ENCODE assay signal across 1 cellular context in the genomic region with DNA sequence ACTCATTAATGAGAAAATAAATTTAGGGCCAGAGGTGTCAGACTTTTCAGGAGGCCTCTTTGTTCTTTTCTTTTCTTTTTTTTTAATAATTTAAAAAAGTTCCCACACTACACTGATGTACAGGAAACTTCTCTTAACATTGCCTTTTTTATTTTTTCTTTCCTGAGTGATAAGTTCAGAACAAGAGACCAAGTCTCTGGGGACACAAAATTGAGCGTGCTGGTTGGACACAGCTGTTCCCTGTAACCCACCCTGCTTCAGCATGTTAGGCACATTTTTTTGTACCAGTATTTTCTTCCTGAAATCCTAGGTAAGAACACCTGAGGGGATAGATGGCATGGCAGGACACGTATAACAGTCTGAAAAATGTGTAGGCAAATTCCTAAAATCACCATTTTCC.
TF ChIP-seq lines count a peak whose summit lies in the region.

No MANE protein-coding gene starts in this region.

TF ChIP-seq in WTC11, 78 proteins besides CTCF, POLR2A, EP300 and RAD21 (continued from another document):
- TF ChIP-seq, protein P1, sequence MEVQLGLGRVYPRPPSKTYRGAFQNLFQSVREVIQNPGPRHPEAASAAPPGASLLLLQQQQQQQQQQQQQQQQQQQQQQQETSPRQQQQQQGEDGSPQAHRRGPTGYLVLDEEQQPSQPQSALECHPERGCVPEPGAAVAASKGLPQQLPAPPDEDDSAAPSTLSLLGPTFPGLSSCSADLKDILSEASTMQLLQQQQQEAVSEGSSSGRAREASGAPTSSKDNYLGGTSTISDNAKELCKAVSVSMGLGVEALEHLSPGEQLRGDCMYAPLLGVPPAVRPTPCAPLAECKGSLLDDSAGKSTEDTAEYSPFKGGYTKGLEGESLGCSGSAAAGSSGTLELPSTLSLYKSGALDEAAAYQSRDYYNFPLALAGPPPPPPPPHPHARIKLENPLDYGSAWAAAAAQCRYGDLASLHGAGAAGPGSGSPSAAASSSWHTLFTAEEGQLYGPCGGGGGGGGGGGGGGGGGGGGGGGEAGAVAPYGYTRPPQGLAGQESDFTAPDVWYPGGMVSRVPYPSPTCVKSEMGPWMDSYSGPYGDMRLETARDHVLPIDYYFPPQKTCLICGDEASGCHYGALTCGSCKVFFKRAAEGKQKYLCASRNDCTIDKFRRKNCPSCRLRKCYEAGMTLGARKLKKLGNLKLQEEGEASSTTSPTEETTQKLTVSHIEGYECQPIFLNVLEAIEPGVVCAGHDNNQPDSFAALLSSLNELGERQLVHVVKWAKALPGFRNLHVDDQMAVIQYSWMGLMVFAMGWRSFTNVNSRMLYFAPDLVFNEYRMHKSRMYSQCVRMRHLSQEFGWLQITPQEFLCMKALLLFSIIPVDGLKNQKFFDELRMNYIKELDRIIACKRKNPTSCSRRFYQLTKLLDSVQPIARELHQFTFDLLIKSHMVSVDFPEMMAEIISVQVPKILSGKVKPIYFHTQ (CRISPR knock-in tag; IDR thresholded peaks at IDR 0.05): no peak
- TF ChIP-seq FOXJ3 (CRISPR knock-in tag; IDR thresholded peaks at IDR 0.05; ENCODE audit: borderline replicate concordance) (no peak), ZNF232 (CRISPR knock-in tag; IDR thresholded peaks at IDR 0.05) (no peak), ZNF219 (CRISPR knock-in tag; IDR thresholded peaks at IDR 0.05; ENCODE audit: borderline replicate concordance) (no peak), ELF4 (CRISPR knock-in tag; IDR thresholded peaks at IDR 0.05; ENCODE audit: low read depth) (no peak), RELA (CRISPR knock-in tag; IDR thresholded peaks at IDR 0.05; ENCODE audit: borderline replicate concordance) (no peak), ESRRA (CRISPR knock-in tag; IDR thresholded peaks at IDR 0.05; ENCODE audit: borderline replicate concordance) (no peak), ZBTB21 (CRISPR knock-in tag; IDR thresholded peaks at IDR 0.05; ENCODE audit: borderline replicate concordance) (no peak), FOXP1 (CRISPR knock-in tag; IDR thresholded peaks at IDR 0.05; ENCODE audit: borderline replicate concordance) (no peak), ZNF423 (CRISPR knock-in tag; IDR thresholded peaks at IDR 0.05) (no peak)
- TF ChIP-seq, protein P2, sequence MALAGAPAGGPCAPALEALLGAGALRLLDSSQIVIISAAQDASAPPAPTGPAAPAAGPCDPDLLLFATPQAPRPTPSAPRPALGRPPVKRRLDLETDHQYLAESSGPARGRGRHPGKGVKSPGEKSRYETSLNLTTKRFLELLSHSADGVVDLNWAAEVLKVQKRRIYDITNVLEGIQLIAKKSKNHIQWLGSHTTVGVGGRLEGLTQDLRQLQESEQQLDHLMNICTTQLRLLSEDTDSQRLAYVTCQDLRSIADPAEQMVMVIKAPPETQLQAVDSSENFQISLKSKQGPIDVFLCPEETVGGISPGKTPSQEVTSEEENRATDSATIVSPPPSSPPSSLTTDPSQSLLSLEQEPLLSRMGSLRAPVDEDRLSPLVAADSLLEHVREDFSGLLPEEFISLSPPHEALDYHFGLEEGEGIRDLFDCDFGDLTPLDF (CRISPR knock-in tag; IDR thresholded peaks at IDR 0.05): no peak
- TF ChIP-seq, protein P3, sequence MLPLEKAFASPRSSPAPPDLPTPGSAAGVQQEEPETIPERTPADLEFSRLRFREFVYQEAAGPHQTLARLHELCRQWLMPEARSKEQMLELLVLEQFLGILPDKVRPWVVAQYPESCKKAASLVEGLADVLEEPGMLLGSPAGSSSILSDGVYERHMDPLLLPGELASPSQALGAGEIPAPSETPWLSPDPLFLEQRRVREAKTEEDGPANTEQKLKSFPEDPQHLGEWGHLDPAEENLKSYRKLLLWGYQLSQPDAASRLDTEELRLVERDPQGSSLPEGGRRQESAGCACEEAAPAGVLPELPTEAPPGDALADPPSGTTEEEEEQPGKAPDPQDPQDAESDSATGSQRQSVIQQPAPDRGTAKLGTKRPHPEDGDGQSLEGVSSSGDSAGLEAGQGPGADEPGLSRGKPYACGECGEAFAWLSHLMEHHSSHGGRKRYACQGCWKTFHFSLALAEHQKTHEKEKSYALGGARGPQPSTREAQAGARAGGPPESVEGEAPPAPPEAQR (CRISPR knock-in tag; IDR thresholded peaks at IDR 0.05): no peak
